In genomic region chr16:80947708-80948615, GRCh38 we compare ENCODE assay signal across 18 cellular contexts. TPM values are rescaled to one million over a fixed set of nuclear protein-coding genes. Genes with fewer than 3 reads are reported as not detected.
DNase-seq lines count a peak whose midpoint lies in the region; ATAC-seq and TF ChIP-seq lines count a peak whose summit lies in the region.
"Had no signal": no experiment of that assay in that cellular context is flagged by ENCODE, and none has a peak within 500 bp of the region (broad histone marks: within the 10 kb centered on the region; RNA-seq: fewer than 3 reads in every experiment).

No MANE protein-coding gene starts in this region.

- H3K4me1 ChIP-seq in foreskin keratinocyte: no peaks in the 10 kb centered on the region
- H3K4me1 ChIP-seq: tibial artery had no signal

- POLR2A ChIA-PET in activated CD4-positive, alpha-beta T cell treated with anti-CD3 and anti-CD28 coated beads for 36 hours (lab: Charles Lee): no interaction called here

- peak; percentile 18 for DNase-seq in activated CD4-positive, alpha-beta T cell treated with anti-CD3 and anti-CD28 coated beads for 36 hours
- DNase-seq in activated CD4-positive, alpha-beta T cell treated with anti-CD3 and anti-CD28 coated beads for 4 hours: no peak
- DNase-seq in foreskin keratinocyte (no peak), retina (peak; percentile 43), NCI-H748 (lab: John Stamatoyannopoulos, UW; ENCODE audit: unreplicated experiment) (no peak), SHP77 (lab: John Stamatoyannopoulos, UW) (no peak)
- DNase-seq in activated CD8-positive, alpha-beta memory T cell treated with anti-CD3 and anti-CD28 coated beads, Interleukin-2, amount 10 ng/mL, durations not matched to agents 7 days and 5 days: no peak
- DNase-seq: brain microvascular endothelial cell, NCI-H2029 treated with DMSO at 0.1 percent for 48 hours, NCI-H510A treated with DMSO at 0.1 percent for 48 hours had no signal

- CTCF ChIA-PET in activated CD4-positive, alpha-beta T cell treated with anti-CD3 and anti-CD28 coated beads for 36 hours (lab: Charles Lee): interaction anchor here (0.6 to 1.7 kb wide), 7 partner anchors 13 to 428 kb away, joined by 3 to 11 read pairs (median 3); partner anchors contain the start of gene ATMIN
- CTCF ChIA-PET in activated CD8-positive, alpha-beta memory T cell treated with anti-CD3 and anti-CD28 coated beads, Interleukin-2, amount 10 ng/mL, durations not matched to agents 7 days and 5 days (lab: Charles Lee): interaction anchor here (0.6 to 1.3 kb wide), 3 partner anchors 8 to 821 kb away, joined by 3 to 6 read pairs (median 3); no protein-coding TSS in a partner anchor

- no peak overlapping the region for H3K27ac ChIP-seq in foreskin keratinocyte
- H3K27ac ChIP-seq: brain microvascular endothelial cell, hepatocyte, tibial artery had no signal

- TF ChIP-seq CTCF in foreskin keratinocyte (conservative IDR thresholded peaks at IDR 0.05): no peak

- H3K27me3 Mint-ChIP-seq in activated CD4-positive, alpha-beta T cell treated with anti-CD3 and anti-CD28 coated beads for 36 hours: peaks cover 10% of the 10 kb centered on the region
- peaks cover 16% of the 10 kb centered on the region for H3K27me3 Mint-ChIP-seq in activated T-helper 17 cell treated with anti-CD3 and anti-CD28 coated beads, Interleukin-2, amount 50 U/mL, for 72 hours
- H3K27me3 Mint-ChIP-seq in activated CD8-positive, alpha-beta memory T cell treated with anti-CD3 and anti-CD28 coated beads, Interleukin-2, amount 10 ng/mL, durations not matched to agents 7 days and 5 days: peaks cover 13% of the 10 kb centered on the region
- H3K27me3 Mint-ChIP-seq: dendritic cell treated with granulocyte-macrophage colony-stimulating factor and Interleukin-4, amounts not matched to agents 40 ng/mL and 50 ng/mL, for 4 days had no signal

- H3K27me3 ChIP-seq in foreskin keratinocyte: peaks cover 17% of the 10 kb centered on the region
- H3K27me3 ChIP-seq: brain microvascular endothelial cell, hepatocyte had no signal

- peaks cover 1% of the 10 kb centered on the region for H3K9me3 Mint-ChIP-seq in activated CD4-positive, alpha-beta T cell treated with anti-CD3 and anti-CD28 coated beads for 36 hours (ENCODE audit: low read depth)
- peaks cover 11% of the 10 kb centered on the region for H3K9me3 Mint-ChIP-seq in activated T-helper 17 cell treated with anti-CD3 and anti-CD28 coated beads, Interleukin-2, amount 50 U/mL, for 72 hours
- no peaks in the 10 kb centered on the region for H3K9me3 Mint-ChIP-seq in activated CD8-positive, alpha-beta memory T cell treated with anti-CD3 and anti-CD28 coated beads, Interleukin-2, amount 10 ng/mL, durations not matched to agents 7 days and 5 days (ENCODE audit: low read depth)
- H3K9me3 Mint-ChIP-seq: dendritic cell treated with granulocyte-macrophage colony-stimulating factor and Interleukin-4, amounts not matched to agents 40 ng/mL and 50 ng/mL, for 4 days; neural crest cell had no signal

- H3K27ac Mint-ChIP-seq in activated CD4-positive, alpha-beta T cell treated with anti-CD3 and anti-CD28 coated beads for 36 hours: peak overlapping the region; percentile 68
- H3K27ac Mint-ChIP-seq in activated T-helper 17 cell treated with anti-CD3 and anti-CD28 coated beads, Interleukin-2, amount 50 U/mL, for 72 hours: peak overlapping the region; percentile 73
- no peak overlapping the region for H3K27ac Mint-ChIP-seq in activated CD8-positive, alpha-beta memory T cell treated with anti-CD3 and anti-CD28 coated beads, Interleukin-2, amount 10 ng/mL, durations not matched to agents 7 days and 5 days
- H3K27ac Mint-ChIP-seq: activated naive CD8-positive, alpha-beta T cell; dendritic cell treated with granulocyte-macrophage colony-stimulating factor and Interleukin-4, amounts not matched to agents 40 ng/mL and 50 ng/mL, for 4 days; T-helper 17 cell; WTC11 had no signal

- no peaks in the 10 kb centered on the region for H3K36me3 Mint-ChIP-seq in activated CD4-positive, alpha-beta T cell treated with anti-CD3 and anti-CD28 coated beads for 36 hours (ENCODE audit: low read depth)
- no peaks in the 10 kb centered on the region for H3K36me3 Mint-ChIP-seq in activated T-helper 17 cell treated with anti-CD3 and anti-CD28 coated beads, Interleukin-2, amount 50 U/mL, for 72 hours (ENCODE audit: low read depth)
- no peaks in the 10 kb centered on the region for H3K36me3 Mint-ChIP-seq in activated CD8-positive, alpha-beta memory T cell treated with anti-CD3 and anti-CD28 coated beads, Interleukin-2, amount 10 ng/mL, durations not matched to agents 7 days and 5 days
- H3K36me3 Mint-ChIP-seq: WTC11 had no signal

- peaks cover 22% of the 10 kb centered on the region for H3K4me1 Mint-ChIP-seq in activated CD4-positive, alpha-beta T cell treated with anti-CD3 and anti-CD28 coated beads for 36 hours
- peaks cover 5% of the 10 kb centered on the region for H3K4me1 Mint-ChIP-seq in activated T-helper 17 cell treated with anti-CD3 and anti-CD28 coated beads, Interleukin-2, amount 50 U/mL, for 72 hours
- H3K4me1 Mint-ChIP-seq in activated CD8-positive, alpha-beta memory T cell treated with anti-CD3 and anti-CD28 coated beads, Interleukin-2, amount 10 ng/mL, durations not matched to agents 7 days and 5 days: peaks cover 3% of the 10 kb centered on the region
- H3K4me1 Mint-ChIP-seq: T-helper 17 cell, WTC11 had no signal

- intact Hi-C loops in activated CD4-positive, alpha-beta T cell treated with anti-CD3 and anti-CD28 coated beads for 36 hours (cut with DNase I, micrococcal nuclease): loop anchor here in 1 of 2 experiments (1.0 to 5.0 kb wide), 2 partner anchors 365 to 421 kb away; no protein-coding TSS in a partner anchor

- H3K4me3 Mint-ChIP-seq in activated CD4-positive, alpha-beta T cell treated with anti-CD3 and anti-CD28 coated beads for 36 hours: no peak overlapping the region
- peak overlapping the region; percentile 46 for H3K4me3 Mint-ChIP-seq in activated T-helper 17 cell treated with anti-CD3 and anti-CD28 coated beads, Interleukin-2, amount 50 U/mL, for 72 hours
- no peak overlapping the region for H3K4me3 Mint-ChIP-seq in activated CD8-positive, alpha-beta memory T cell treated with anti-CD3 and anti-CD28 coated beads, Interleukin-2, amount 10 ng/mL, durations not matched to agents 7 days and 5 days
- H3K4me3 Mint-ChIP-seq: activated naive CD8-positive, alpha-beta T cell; dendritic cell treated with granulocyte-macrophage colony-stimulating factor and Interleukin-4, amounts not matched to agents 40 ng/mL and 50 ng/mL, for 4 days; neural crest cell; T-helper 17 cell; WTC11 had no signal

- peak; percentile 79 for ATAC-seq in activated CD4-positive, alpha-beta T cell treated with anti-CD3 and anti-CD28 coated beads for 36 hours
- peak; percentile 86 for ATAC-seq in activated T-helper 17 cell treated with anti-CD3 and anti-CD28 coated beads, Interleukin-2, amount 50 U/mL, for 72 hours (replicated peaks)
- ATAC-seq in foreskin keratinocyte: peak; percentile 48
- ATAC-seq in activated CD8-positive, alpha-beta memory T cell treated with anti-CD3 and anti-CD28 coated beads, Interleukin-2, amount 10 ng/mL, durations not matched to agents 7 days and 5 days: no peak
- ATAC-seq: T-helper 17 cell had no signal

RNA-seq across cellular contexts. Expression of gene CMC2, which starts 58.7 kb away (rescaled TPM):
- 100 to 1,000 TPM in 1 of 2 experiments, 10 to 100 TPM in 1; 100.0 to 114 TPM for total RNA-seq in activated CD4-positive, alpha-beta T cell treated with anti-CD3 and anti-CD28 coated beads for 36 hours
- 100 to 1,000 TPM in 1 of 2 donors, 10 to 100 TPM in 1; 78.8 to 138 TPM for total RNA-seq in activated T-helper 17 cell treated with anti-CD3 and anti-CD28 coated beads, Interleukin-2, amount 50 U/mL, for 72 hours
- total RNA-seq in foreskin keratinocyte: 59.6 and 73.0 TPM in 2 replicates
- 101 and 113 TPM in 2 replicates for polyA plus RNA-seq in foreskin keratinocyte
- total RNA-seq in activated CD8-positive, alpha-beta memory T cell treated with anti-CD3 and anti-CD28 coated beads, Interleukin-2, amount 10 ng/mL, durations not matched to agents 7 days and 5 days: 100 to 1,000 TPM in 1 of 2 experiments, 10 to 100 TPM in 1; 93.3 to 136 TPM

RNA-seq across cellular contexts. Expression of gene CENPN, which starts 59.1 kb away (rescaled TPM):
- total RNA-seq in activated CD4-positive, alpha-beta T cell treated with anti-CD3 and anti-CD28 coated beads for 36 hours: 10 to 100 TPM; 45.7 to 56.3 TPM
- total RNA-seq in activated T-helper 17 cell treated with anti-CD3 and anti-CD28 coated beads, Interleukin-2, amount 50 U/mL, for 72 hours: 10 to 100 TPM; 34.1 to 51.0 TPM
- total RNA-seq in foreskin keratinocyte: 44.8 and 49.2 TPM in 2 replicates
- 22.1 and 30.7 TPM in 2 replicates for polyA plus RNA-seq in foreskin keratinocyte
- 10 to 100 TPM; 66.1 to 73.7 TPM for total RNA-seq in activated CD8-positive, alpha-beta memory T cell treated with anti-CD3 and anti-CD28 coated beads, Interleukin-2, amount 10 ng/mL, durations not matched to agents 7 days and 5 days

Comparison
In these comparisons a context has a peak if more than half of its experiments do, and no peak if none do; other contexts are left out.
1. DNase-seq: peak in activated CD4-positive, alpha-beta T cell treated with anti-CD3 and anti-CD28 coated beads for 36 hours (single experiment) and retina (single experiment); none in activated CD4-positive, alpha-beta T cell treated with anti-CD3 and anti-CD28 coated beads for 4 hours (0 of 2), foreskin keratinocyte (0 of 2), NCI-H748 (single experiment), activated CD8-positive, alpha-beta memory T cell treated with anti-CD3 and anti-CD28 coated beads, Interleukin-2, amount 10 ng/mL, durations not matched to agents 7 days and 5 days (single experiment) and SHP77 (0 of 2).